Comparison of ENCODE assay signal across 25 cellular contexts in the genomic region with DNA sequence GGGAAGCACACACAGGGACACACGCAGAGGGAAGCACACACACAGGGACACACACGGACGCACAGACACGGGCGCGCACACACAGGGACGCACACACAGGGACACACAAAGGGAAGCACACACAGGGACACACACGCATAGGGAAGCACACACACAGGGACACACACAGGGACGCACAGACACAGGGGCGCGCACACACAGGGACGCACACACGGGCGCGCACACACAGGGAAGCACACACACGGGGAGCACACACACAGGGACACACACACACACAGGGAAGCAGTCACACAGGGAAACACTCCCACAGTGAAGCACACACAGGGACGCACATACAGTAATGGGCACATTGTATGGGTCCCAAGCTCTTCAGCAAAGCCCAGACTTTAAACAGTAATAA.
"Had no signal": no experiment of that assay in that cellular context is flagged by ENCODE, and none has a peak within 500 bp of the region (broad histone marks: within the 10 kb centered on the region; RNA-seq: fewer than 3 reads in every experiment).

No MANE protein-coding gene starts in this region.

- H3K79me2 ChIP-seq: hepatocyte had no signal

- H3K27ac Mint-ChIP-seq: natural killer cell; nephron progenitor cell; neural progenitor cell; progenitor cell of endocrine pancreas; stimulated activated naive CD8-positive, alpha-beta T cell treated with anti-CD3 and anti-CD28 coated beads, Interleukin-15, Interleukin-2, amounts not matched to agents 100 ng/mL and 50 ng/mL, for 24 hours; type B pancreatic cell had no signal

- H3K9me3 Mint-ChIP-seq: nephron progenitor cell, neural progenitor cell, type B pancreatic cell had no signal

- ATAC-seq: natural killer cell, right cardiac atrium, sciatic nerve had no signal

- H3K9ac ChIP-seq: neural progenitor cell had no signal

- H3K4me1 Mint-ChIP-seq: natural killer cell, nephron progenitor cell, neural progenitor cell had no signal

- H3K27ac ChIP-seq: hepatocyte, left ventricle myocardium inferior, neural progenitor cell, ovary, skin epidermis, suprapubic skin, thoracic aorta, tibial artery, vagina had no signal

- H2AFZ ChIP-seq: hepatocyte, neural progenitor cell had no signal

- H3K9me3 ChIP-seq: left ventricle myocardium inferior, ovary, suprapubic skin, thoracic aorta, tibial artery, vagina had no signal

- H3K36me3 Mint-ChIP-seq: natural killer cell, neural progenitor cell, type B pancreatic cell had no signal

- H3K4me3 ChIP-seq: hepatocyte, left ventricle myocardium inferior, lung, neural progenitor cell, ovary, skin epidermis, suprapubic skin, thoracic aorta, tibial artery, vagina had no signal

- DNase-seq: islet precursor cell; left ventricle myocardium inferior; midbrain; natural killer cell; nephron progenitor cell; ovary; retina; stimulated activated CD4-positive, alpha-beta T cell treated with anti-CD3 and anti-CD28 coated beads, Interleukin-12 subunit alpha, Interleukin-12 subunit beta, amount 100 ng/mL, for 4 hours; stimulated activated CD4-positive, alpha-beta T cell treated with anti-CD3 and anti-CD28 coated beads, Interleukin-15, amount 100 ng/mL, for 24 hours; stimulated activated CD4-positive, alpha-beta T cell treated with anti-CD3 and anti-CD28 coated beads, Interleukin-2, amount 100 ng/mL, for 24 hours; stimulated activated CD4-positive, alpha-beta T cell treated with anti-CD3 and anti-CD28 coated beads, Interleukin-4, amount 100 ng/mL, for 1 hour; stimulated activated naive CD4-positive, alpha-beta T cell; tibial artery had no signal

- H3K4me2 ChIP-seq: hepatocyte, neural progenitor cell had no signal

- H3K4me1 ChIP-seq: left ventricle myocardium inferior, suprapubic skin, tibial artery, vagina had no signal

- H3K27me3 Mint-ChIP-seq: stimulated activated naive CD8-positive, alpha-beta T cell treated with anti-CD3 and anti-CD28 coated beads, Interleukin-15, Interleukin-2, amounts not matched to agents 100 ng/mL and 50 ng/mL, for 24 hours; type B pancreatic cell had no signal

- H3K36me3 ChIP-seq: left ventricle myocardium inferior, neural progenitor cell, ovary, suprapubic skin, thoracic aorta, tibial artery, vagina had no signal

- H3K27me3 ChIP-seq: hepatocyte, neural progenitor cell, ovary, suprapubic skin, tibial artery, vagina had no signal

- H3K4me3 Mint-ChIP-seq: natural killer cell; nephron progenitor cell; neural progenitor cell; stimulated activated naive CD8-positive, alpha-beta T cell treated with anti-CD3 and anti-CD28 coated beads, Interleukin-15, Interleukin-2, amounts not matched to agents 100 ng/mL and 50 ng/mL, for 24 hours; type B pancreatic cell had no signal
